Comparison of ENCODE assay signal across 8 cellular contexts in the genomic region with DNA sequence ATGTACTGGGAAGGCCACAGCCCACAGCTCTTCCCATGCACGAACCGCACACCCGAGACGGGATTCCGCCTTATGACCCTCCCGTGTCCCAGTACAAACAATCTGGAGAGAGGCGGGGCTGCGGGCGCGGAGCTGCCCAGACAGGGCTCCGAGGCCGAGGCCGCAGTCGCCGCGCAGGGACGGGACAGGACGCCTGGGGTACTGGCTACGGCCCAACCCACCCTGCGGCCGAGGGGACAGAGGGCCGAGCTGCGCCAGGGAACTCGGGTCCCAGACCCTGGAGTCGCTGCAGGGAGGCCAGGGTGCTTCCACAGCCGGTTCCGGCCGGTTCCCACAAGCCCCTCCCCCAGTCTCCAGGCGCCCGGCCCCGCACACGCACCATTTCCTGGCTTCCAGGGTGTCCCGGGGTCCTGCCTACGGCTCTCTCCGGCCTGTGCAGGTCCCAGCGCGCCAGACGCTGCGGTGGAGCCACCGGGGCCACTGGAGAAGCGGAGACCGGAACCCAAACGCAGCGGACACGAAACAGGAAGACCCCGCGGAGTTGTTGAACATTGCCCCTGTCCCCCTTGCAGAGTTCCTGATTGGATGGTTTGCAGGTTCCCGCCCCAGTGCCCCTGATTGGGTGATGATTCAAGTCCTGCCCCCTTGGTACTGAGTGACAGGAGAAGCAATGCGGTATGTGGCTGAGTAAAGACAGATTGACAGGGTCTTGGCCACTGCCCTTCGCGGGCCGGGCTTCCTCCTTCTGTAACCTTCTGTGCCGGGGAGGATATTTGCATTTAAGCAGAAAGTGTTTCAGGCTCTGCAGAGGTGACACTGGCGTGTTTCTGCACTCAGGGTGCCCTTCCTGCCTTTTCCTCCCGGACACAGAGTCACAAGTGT. TPM values are rescaled to one million over a fixed set of nuclear protein-coding genes. Genes with fewer than 3 reads are reported as not detected.
DNase-seq lines count a peak whose midpoint lies in the region; ATAC-seq and TF ChIP-seq lines count a peak whose summit lies in the region.

Gene ZNF564, minus strand, starts transcription at position 532 of the 882 bp plus-strand sequence. Its CDS starts 150 bp downstream, at position 382.

- POLR2A ChIA-PET in RWPE1 (lab: Yijun Ruan, JAX; ENCODE audit: low non-redundant PET) = interaction anchor here (0.5 kb wide), 1 partner anchor 147 kb away, joined by 3 read pairs; no protein-coding TSS in a partner anchor

- peak; percentile 99 to 100 for ATAC-seq in natural killer cell treated with Interleukin-12 subunit alpha and Interleukin-12 subunit beta and Interleukin-15 and Interleukin-18, amount 100 ng/mL, for 72 hours
- ATAC-seq in stimulated activated naive CD8-positive, alpha-beta T cell treated with anti-CD3 and anti-CD28 coated beads, Interleukin-15, Interleukin-2, amounts not matched to agents 100 U/mL and 50 U/mL, for 24 hours = peak; percentile 100

- DNase-seq in Daoy (ENCODE audit: low read depth) = peak; percentile 99
- peak; percentile 80 for DNase-seq in GOT3 (lab: John Stamatoyannopoulos, UW)
- peak; percentile 97 for DNase-seq in LNCaP clone FGC (ENCODE audit: low read depth)
- DNase-seq in RWPE1 (ENCODE audit: low spot score) = peak; percentile 99
- peak; percentile 93 for DNase-seq in activated T-helper 2 cell treated with anti-CD3 and anti-CD28 coated beads, Interferon-gamma antibody, Interleukin-2, Interleukin-4, amounts not matched to agents 10 μg/mL and 5 μg/mL and 100 μg/mL, durations not matched to agents 14 hours and 24 hours and 36 hours (ENCODE audit: low spot score)
- DNase-seq in fibroblast of pulmonary artery (ENCODE audit: low read depth) = peak; percentile 98
- peak; percentile 96 for DNase-seq in natural killer cell treated with Interleukin-12 subunit alpha and Interleukin-12 subunit beta and Interleukin-15 and Interleukin-18, amount 100 ng/mL, for 72 hours (ENCODE audit: low spot score)
- DNase-seq in stimulated activated naive CD8-positive, alpha-beta T cell treated with anti-CD3 and anti-CD28 coated beads, Interleukin-15, Interleukin-2, amounts not matched to agents 100 U/mL and 50 U/mL, for 24 hours = peak; percentile 89

- peak within 1 kb of the TSS; percentile 99 for H3K27ac ChIP-seq in RWPE1

- H3K4me3 ChIP-seq in LNCaP clone FGC (ENCODE audit: low read depth, low read length) = peak within 1 kb of the TSS; percentile 88
- peak within 1 kb of the TSS; percentile 91 for H3K4me3 ChIP-seq in fibroblast of pulmonary artery (replicated peaks; ENCODE audit: low read depth, low read length)

- H3K4me3 Mint-ChIP-seq in activated T-helper 2 cell treated with anti-CD3 and anti-CD28 coated beads, Interferon-gamma antibody, Interleukin-2, Interleukin-4, amounts not matched to agents 10 μg/mL and 5 μg/mL and 100 μg/mL, durations not matched to agents 14 hours and 24 hours and 36 hours (ENCODE audit: low read depth) = peak within 1 kb of the TSS; percentile 94
- H3K4me3 Mint-ChIP-seq in natural killer cell treated with Interleukin-12 subunit alpha and Interleukin-12 subunit beta and Interleukin-15 and Interleukin-18, amount 100 ng/mL, for 72 hours = peak within 1 kb of the TSS; percentile 97

- intact Hi-C loops in activated T-helper 2 cell treated with anti-CD3 and anti-CD28 coated beads, Interferon-gamma antibody, Interleukin-2, Interleukin-4, amounts not matched to agents 10 μg/mL and 5 μg/mL and 100 μg/mL, durations not matched to agents 14 hours and 24 hours and 36 hours (cut with micrococcal nuclease) = loop anchor here (1.0 to 10.0 kb wide), 7 partner anchors 56 to 294 kb away; partner anchors contain the start of genes ZNF44, ZNF443, ZNF490 and ZNF563

- H3K36me3 Mint-ChIP-seq in activated T-helper 2 cell treated with anti-CD3 and anti-CD28 coated beads, Interferon-gamma antibody, Interleukin-2, Interleukin-4, amounts not matched to agents 10 μg/mL and 5 μg/mL and 100 μg/mL, durations not matched to agents 14 hours and 24 hours and 36 hours (ENCODE audit: low read depth) = peaks cover 32% of the 10 kb centered on the region
- H3K36me3 Mint-ChIP-seq in natural killer cell treated with Interleukin-12 subunit alpha and Interleukin-12 subunit beta and Interleukin-15 and Interleukin-18, amount 100 ng/mL, for 72 hours = no peaks in the 10 kb centered on the region

- H3K4me1 Mint-ChIP-seq in activated T-helper 2 cell treated with anti-CD3 and anti-CD28 coated beads, Interferon-gamma antibody, Interleukin-2, Interleukin-4, amounts not matched to agents 10 μg/mL and 5 μg/mL and 100 μg/mL, durations not matched to agents 14 hours and 24 hours and 36 hours (ENCODE audit: low read depth) = peaks cover 19% of the 10 kb centered on the region
- peaks cover 42 to 45% of the 10 kb centered on the region in 2 donors for H3K4me1 Mint-ChIP-seq in natural killer cell treated with Interleukin-12 subunit alpha and Interleukin-12 subunit beta and Interleukin-15 and Interleukin-18, amount 100 ng/mL, for 72 hours (ENCODE audit: low read depth in 2 of 2)

- CTCF ChIA-PET in RWPE1 (lab: Yijun Ruan, JAX) = interaction anchor here (0.7 kb wide), 1 partner anchor 170 kb away, joined by 8 read pairs; no protein-coding TSS in a partner anchor

- H3K27ac Mint-ChIP-seq in activated T-helper 2 cell treated with anti-CD3 and anti-CD28 coated beads, Interferon-gamma antibody, Interleukin-2, Interleukin-4, amounts not matched to agents 10 μg/mL and 5 μg/mL and 100 μg/mL, durations not matched to agents 14 hours and 24 hours and 36 hours = peak within 1 kb of the TSS; percentile 90
- peak within 1 kb of the TSS; percentile 87 to 97 for H3K27ac Mint-ChIP-seq in natural killer cell treated with Interleukin-12 subunit alpha and Interleukin-12 subunit beta and Interleukin-15 and Interleukin-18, amount 100 ng/mL, for 72 hours

- H3K27me3 Mint-ChIP-seq in activated T-helper 2 cell treated with anti-CD3 and anti-CD28 coated beads, Interferon-gamma antibody, Interleukin-2, Interleukin-4, amounts not matched to agents 10 μg/mL and 5 μg/mL and 100 μg/mL, durations not matched to agents 14 hours and 24 hours and 36 hours (ENCODE audit: low read depth) = no peaks in the 10 kb centered on the region
- H3K27me3 Mint-ChIP-seq in natural killer cell treated with Interleukin-12 subunit alpha and Interleukin-12 subunit beta and Interleukin-15 and Interleukin-18, amount 100 ng/mL, for 72 hours = peaks cover 0 to 4% of the 10 kb centered on the region in 2 donors

- peaks cover 19% of the 10 kb centered on the region for H3K9me3 Mint-ChIP-seq in activated T-helper 2 cell treated with anti-CD3 and anti-CD28 coated beads, Interferon-gamma antibody, Interleukin-2, Interleukin-4, amounts not matched to agents 10 μg/mL and 5 μg/mL and 100 μg/mL, durations not matched to agents 14 hours and 24 hours and 36 hours
- no peaks in the 10 kb centered on the region for H3K9me3 Mint-ChIP-seq in natural killer cell treated with Interleukin-12 subunit alpha and Interleukin-12 subunit beta and Interleukin-15 and Interleukin-18, amount 100 ng/mL, for 72 hours

- TF ChIP-seq CTCF in LNCaP clone FGC (IDR thresholded peaks at IDR 0.05; ENCODE audit: control insufficient read depth, extremely low read depth, insufficient read depth) = no peak
- no peak for TF ChIP-seq CTCF in RWPE1 (conservative IDR thresholded peaks at IDR 0.05; ENCODE audit: low read depth)
- TF ChIP-seq CTCF in fibroblast of pulmonary artery (IDR thresholded peaks at IDR 0.05; ENCODE audit: low read length, missing control alignments) = no peak

RNA-seq across cellular contexts. Expression of gene ZNF564, which starts in this region (rescaled TPM):
- 3.1 and 6.5 TPM in 2 replicates for total RNA-seq in Daoy (2014; rRNA removed; shearing (Covaris generic))
- total RNA-seq in activated T-helper 2 cell treated with anti-CD3 and anti-CD28 coated beads, Interferon-gamma antibody, Interleukin-2, Interleukin-4, amounts not matched to agents 10 μg/mL and 5 μg/mL and 100 μg/mL, durations not matched to agents 14 hours and 24 hours and 36 hours = 7.4 and 7.6 TPM in 2 replicates
- total RNA-seq in natural killer cell treated with Interleukin-12 subunit alpha and Interleukin-12 subunit beta and Interleukin-15 and Interleukin-18, amount 100 ng/mL, for 72 hours = 10 to 100 TPM; 12.5 to 13.2 TPM

Comparison
In these comparisons a context has a peak if more than half of its experiments do, and no peak if none do; other contexts are left out.
1. Peak in every context shown above with its lines: DNase-seq, ATAC-seq, H3K4me3 ChIP-seq and H3K27ac ChIP-seq.